In the genomic region with DNA sequence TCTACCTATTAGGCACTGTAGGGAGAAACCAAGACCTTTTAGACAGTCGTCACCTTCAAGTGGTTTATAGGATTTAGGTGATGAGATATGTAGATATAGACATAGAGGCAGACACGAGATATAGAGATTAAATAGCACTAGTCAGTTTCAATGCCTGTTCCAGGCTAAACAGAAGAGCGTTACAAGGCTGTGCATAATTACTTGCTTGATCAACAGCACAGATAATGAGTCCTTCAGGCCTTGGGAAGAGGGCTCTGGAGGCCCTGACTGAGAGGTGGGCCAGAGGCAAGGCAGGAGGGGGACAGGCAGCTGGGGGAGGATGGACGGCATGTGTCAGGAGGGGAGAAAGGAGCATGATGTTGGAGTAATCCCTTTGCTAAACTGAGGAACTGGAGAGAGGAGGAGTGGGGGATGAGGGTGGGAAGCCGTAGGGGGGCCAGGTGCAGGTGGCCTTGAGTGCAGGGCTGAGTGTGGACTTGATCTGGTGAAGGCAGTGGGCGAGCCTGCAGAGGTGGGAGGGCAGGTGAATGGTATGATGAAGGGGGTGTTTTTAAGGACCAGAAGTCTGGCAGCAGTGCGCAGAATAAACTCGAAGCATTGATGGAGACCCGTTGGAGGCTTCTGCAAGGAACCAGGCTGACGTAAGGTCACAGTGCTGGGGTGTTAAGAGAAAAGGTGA, we compare ENCODE assay signal across 9 cellular contexts. TPM values are rescaled to one million over a fixed set of nuclear protein-coding genes. Genes with fewer than 3 reads are reported as not detected.
DNase-seq lines count a peak whose midpoint lies in the region; ATAC-seq and TF ChIP-seq lines count a peak whose summit lies in the region.
"Had no signal": no experiment of that assay in that cellular context is flagged by ENCODE, and none has a peak within 500 bp of the region (broad histone marks: within the 10 kb centered on the region; RNA-seq: fewer than 3 reads in every experiment).

No MANE protein-coding gene starts in this region.

- no peaks in the 10 kb centered on the region for H3K9me3 ChIP-seq in iPS-20b (ENCODE audit: insufficient read depth, low read depth, low read length)
- H3K9me3 ChIP-seq: BLaER1 had no signal

- H3K9me3 Mint-ChIP-seq in WTC11, result 0 out of 2 replicates have a peak, but pooled peaks cover 4% of the 10 kb centered on the region
- no peaks in the 10 kb centered on the region for H3K9me3 Mint-ChIP-seq in stimulated activated naive CD8-positive, alpha-beta T cell treated with anti-CD3 and anti-CD28 coated beads, Interleukin-15, amount 100 ng/mL, for 72 hours

- peak overlapping the region; percentile 63 for H3K4me3 ChIP-seq in iPS-20b (ENCODE audit: low read length)

- no peaks in the 10 kb centered on the region for H3K36me3 ChIP-seq in iPS-20b (ENCODE audit: insufficient read depth, low read depth, low read length)
- H3K36me3 ChIP-seq: BLaER1 had no signal

- H3K27me3 ChIP-seq in iPS-20b (ENCODE audit: insufficient read depth, low read length), result peaks cover 29% of the 10 kb centered on the region

- peak overlapping the region; percentile 78 for H3K4me3 Mint-ChIP-seq in WTC11
- peak overlapping the region; percentile 86 to 93 for H3K4me3 Mint-ChIP-seq in stimulated activated naive CD8-positive, alpha-beta T cell treated with anti-CD3 and anti-CD28 coated beads, Interleukin-15, amount 100 ng/mL, for 72 hours

- ATAC-seq in WTC11 (no peak), HG02885 (IDR thresholded peaks at IDR 0.05; ENCODE audit: poor library complexity, unreplicated experiment) (no peak)
- no peak for ATAC-seq in stimulated activated naive CD8-positive, alpha-beta T cell treated with anti-CD3 and anti-CD28 coated beads, Interleukin-15, amount 100 ng/mL, for 72 hours

- no peak for TF ChIP-seq CTCF in WTC11 (IDR thresholded peaks at IDR 0.05)

- no peaks in the 10 kb centered on the region for H3K36me3 Mint-ChIP-seq in WTC11

- H3K27me3 Mint-ChIP-seq in WTC11 (ENCODE audit: low read depth), result peaks cover 32% of the 10 kb centered on the region
- H3K27me3 Mint-ChIP-seq in stimulated activated naive CD8-positive, alpha-beta T cell treated with anti-CD3 and anti-CD28 coated beads, Interleukin-15, amount 100 ng/mL, for 72 hours, result peaks cover 2% of the 10 kb centered on the region

- POLR2A ChIA-PET in WTC11 (lab: Charles Lee), result interaction anchor here (1.2 to 4.3 kb wide), 5 partner anchors 9 to 65 kb away, joined by 7 to 64 read pairs (median 11); a partner anchor contains a TSS

- 0 out of 2 replicates have a peak overlapping the region, but pooled peaks have one; percentile 40 for H3K27ac Mint-ChIP-seq in WTC11
- H3K27ac Mint-ChIP-seq in stimulated activated naive CD8-positive, alpha-beta T cell treated with anti-CD3 and anti-CD28 coated beads, Interleukin-15, amount 100 ng/mL, for 72 hours, result peak overlapping the region; percentile 73 to 78

- H3K4me1 ChIP-seq in iPS-20b (ENCODE audit: insufficient read depth, low read length), result peaks cover 21% of the 10 kb centered on the region; the same call in 1 of the 2 replicates

- H3K9ac ChIP-seq in iPS-20b (ENCODE audit: low read depth, low read length), result no peak overlapping the region; the same call in 1 of the 2 replicates
- H3K9ac ChIP-seq: BLaER1 had no signal

- no peak overlapping the region for H3K27ac ChIP-seq in iPS-20b (ENCODE audit: low read length)
- H3K27ac ChIP-seq: BLaER1 had no signal

- CTCF ChIA-PET in WTC11 (lab: Charles Lee), result interaction anchor here (0.8 to 5.1 kb wide), 25 partner anchors 7 to 145 kb away, joined by 3 to 77 read pairs (median 6); a partner anchor contains a TSS

- DNase-seq in NCI-H345 treated with DMSO at 0.1 percent for 48 hours (lab: John Stamatoyannopoulos, UW; ENCODE audit: unreplicated experiment) (peak; percentile 63), NCI-H345 (lab: John Stamatoyannopoulos, UW) (no peak), WTC11 (ENCODE audit: low spot score) (no peak), AG08396 (ENCODE audit: low spot score) (no peak)
- DNase-seq in stimulated activated naive CD8-positive, alpha-beta T cell treated with anti-CD3 and anti-CD28 coated beads, Interleukin-15, amount 100 ng/mL, for 72 hours, result no peak
- DNase-seq in stimulated activated CD4-positive, alpha-beta T cell treated with anti-CD3 and anti-CD28 coated beads, Interleukin-2, amount 100 ng/mL, for 24 hours, result no peak

- H3K4me1 Mint-ChIP-seq in WTC11, result peaks cover 42% of the 10 kb centered on the region
- H3K4me1 Mint-ChIP-seq in stimulated activated naive CD8-positive, alpha-beta T cell treated with anti-CD3 and anti-CD28 coated beads, Interleukin-15, amount 100 ng/mL, for 72 hours, result peaks cover 65% of the 10 kb centered on the region

TF ChIP-seq in WTC11, 78 proteins besides CTCF, POLR2A, EP300 and RAD21:
- TF ChIP-seq ELF4 (CRISPR knock-in tag; IDR thresholded peaks at IDR 0.05; ENCODE audit: low read depth), result no peak
- TF ChIP-seq, protein P1, sequence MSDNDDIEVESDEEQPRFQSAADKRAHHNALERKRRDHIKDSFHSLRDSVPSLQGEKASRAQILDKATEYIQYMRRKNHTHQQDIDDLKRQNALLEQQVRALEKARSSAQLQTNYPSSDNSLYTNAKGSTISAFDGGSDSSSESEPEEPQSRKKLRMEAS (CRISPR knock-in tag; IDR thresholded peaks at IDR 0.05), result no peak
- TF ChIP-seq ZNF317 (CRISPR knock-in tag; IDR thresholded peaks at IDR 0.05; ENCODE audit: borderline replicate concordance, low read depth), result no peak

RNA-seq across cellular contexts. Expression of a gene that starts 43.9 kb away (rescaled TPM):
- 5.6 to 7.0 TPM (median 6.1 TPM) in 3 replicates for total RNA-seq in WTC11 (2021)

RNA-seq across cellular contexts. Expression of a gene that starts 50.9 kb away (rescaled TPM):
- 97.0 to 122 TPM (median 101 TPM) in 3 replicates for total RNA-seq in WTC11 (2021)
